In the genomic region with DNA sequence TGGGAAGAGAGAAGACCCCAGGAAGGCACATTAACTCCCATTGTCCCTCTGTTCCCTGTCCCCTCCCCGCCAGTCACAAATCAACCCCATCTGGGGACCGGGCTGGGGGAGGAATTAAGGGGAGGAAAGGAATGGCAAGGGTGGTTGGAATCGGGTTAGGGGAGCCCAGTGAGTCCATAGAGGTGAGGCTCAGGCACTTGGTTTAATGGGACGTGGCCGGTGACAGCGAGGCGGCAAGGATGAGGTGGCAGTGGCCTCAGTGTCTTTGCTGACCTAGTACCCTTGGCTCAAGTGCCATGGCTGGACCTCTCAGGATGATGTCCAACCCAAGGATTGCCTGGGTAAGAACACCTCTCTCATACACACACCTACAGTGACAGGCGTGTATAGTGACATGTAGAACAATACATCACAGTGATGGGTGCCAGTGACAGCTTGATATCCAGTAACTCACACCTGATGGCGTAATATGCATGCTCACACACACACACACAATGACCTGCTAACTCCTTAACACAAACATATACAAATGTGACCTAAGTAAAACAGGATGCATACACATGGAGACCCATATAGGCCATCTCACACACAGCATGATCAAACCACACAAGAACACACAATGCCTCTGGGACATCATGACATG, we compare ENCODE assay signal across 1 cellular context.
TF ChIP-seq lines count a peak whose summit lies in the region.

No MANE protein-coding gene starts in this region.

TF ChIP-seq in endothelial cell of umbilical vein, 7 proteins besides CTCF, POLR2A, EP300 and RAD21:
- no peak for TF ChIP-seq EZH2 (IDR thresholded peaks at IDR 0.05; ENCODE audit: borderline replicate concordance, low read depth, low read length, severe bottlenecking)
- TF ChIP-seq POLR2AphosphoS5 (IDR thresholded peaks at IDR 0.05; ENCODE audit: insufficient read depth, low read depth, low read length), result no peak
- no peak for TF ChIP-seq JUN (IDR thresholded peaks at IDR 0.05; ENCODE audit: borderline replicate concordance, insufficient read depth, insufficient read length, low read depth)
- no peak for TF ChIP-seq GATA2 (IDR thresholded peaks at IDR 0.05; ENCODE audit: insufficient read depth, insufficient read length, low read depth, low read length)
- no peak for TF ChIP-seq FOS (IDR thresholded peaks at IDR 0.05; ENCODE audit: borderline replicate concordance, insufficient read depth, low read length)
- TF ChIP-seq MYC (IDR thresholded peaks at IDR 0.05; ENCODE audit: low read depth, low read length), result no peak
- TF ChIP-seq, protein P1, sequence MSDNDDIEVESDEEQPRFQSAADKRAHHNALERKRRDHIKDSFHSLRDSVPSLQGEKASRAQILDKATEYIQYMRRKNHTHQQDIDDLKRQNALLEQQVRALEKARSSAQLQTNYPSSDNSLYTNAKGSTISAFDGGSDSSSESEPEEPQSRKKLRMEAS (IDR thresholded peaks at IDR 0.05; ENCODE audit: insufficient read depth, insufficient read length), result no peak
